8 cellular contexts compared by ENCODE assay signal in the genomic region with DNA sequence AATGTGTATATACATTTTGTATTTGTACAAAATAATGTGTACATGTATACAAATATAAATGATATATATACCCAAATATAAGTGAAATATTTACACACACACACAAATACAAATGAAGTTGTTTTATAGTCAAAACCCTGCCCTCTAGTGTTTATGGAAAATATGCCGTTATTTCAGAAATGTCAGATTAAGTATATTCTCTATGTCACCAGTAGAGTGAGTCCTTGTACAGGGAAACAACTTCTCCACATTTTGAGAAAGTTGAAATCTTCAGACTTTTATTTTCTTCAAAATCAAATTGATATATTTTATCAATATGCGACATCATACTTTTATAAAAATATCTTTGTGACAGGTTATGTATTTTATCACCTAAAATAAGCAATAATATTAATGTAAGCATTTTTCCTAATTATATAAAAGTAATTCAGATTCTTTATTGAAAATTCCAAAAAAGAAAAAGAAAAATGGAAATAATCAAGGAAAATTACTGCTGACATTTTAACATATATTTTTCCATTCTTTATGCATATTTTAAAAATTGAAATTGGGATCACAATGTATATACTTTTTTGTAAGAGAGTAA. TPM values are rescaled to one million over a fixed set of nuclear protein-coding genes. Genes with fewer than 3 reads are reported as not detected.
DNase-seq lines count a peak whose midpoint lies in the region; ATAC-seq and TF ChIP-seq lines count a peak whose summit lies in the region.

No MANE protein-coding gene starts in this region.

- DNase-seq in EH (ENCODE audit: low read depth) (peak; percentile 67), NCI-H69 (lab: John Stamatoyannopoulos, UW) (peak; percentile 55), medulla oblongata (ENCODE audit: extremely low spot score) (peak; percentile 72), 8988T (no peak), lower leg skin (ENCODE audit: low spot score in 2 of 2) (no peak)
- peak; percentile 51 for DNase-seq in central memory CD4-positive, alpha-beta T cell

- no peak overlapping the region for H3K4me3 ChIP-seq in lower leg skin (ENCODE audit: low read depth, poor library complexity, severe bottlenecking)

- intact Hi-C loops in lower leg skin (cut with DNase I; ENCODE audit: low total_unique reads), result no loop called here

- peak in 1 of 3 donors; percentile 63 for TF ChIP-seq CTCF in lower leg skin (IDR thresholded peaks at IDR 0.05)

- no peak for TF ChIP-seq POLR2A in lower leg skin (IDR thresholded peaks at IDR 0.05)

- peak; percentile 85 for ATAC-seq in GM19455 (IDR thresholded peaks at IDR 0.05; ENCODE audit: unreplicated experiment)
- peak; percentile 86 for ATAC-seq in HG03442 (IDR thresholded peaks at IDR 0.05; ENCODE audit: unreplicated experiment)

- 33 to 36% methylated on average over 2 of the region's 2 CpGs for WGBS in lower leg skin, 2 donors

RNA-seq across cellular contexts. Expression of gene ARL6IP6, which starts 22.4 kb away (rescaled TPM):
- 10 to 100 TPM; 33.6 to 45.3 (median 38.6) TPM for total RNA-seq in lower leg skin

RNA-seq across cellular contexts. Expression of gene PRPF40A, which starts 23.6 kb away (rescaled TPM):
- 100 to 1,000 TPM in 1 of 4 donors, 10 to 100 TPM in 3; 70.9 to 137 (median 83.2) TPM for total RNA-seq in lower leg skin

Comparison
In these comparisons a context has a peak if more than half of its experiments do, and no peak if none do; other contexts are left out.
1. DNase-seq: peak in EH (single experiment), NCI-H69 (single experiment), central memory CD4-positive, alpha-beta T cell (single experiment) and medulla oblongata (single experiment); none in 8988T (single experiment) and lower leg skin (0 of 2).